In genomic region chr17:47229535-47230443, GRCh38 we compare ENCODE assay signal across 1 cellular context.
A peak's percentile ranks its signal among the peaks of the same experiment; 100 is the strongest.
TF ChIP-seq lines count a peak whose summit lies in the region.

No MANE protein-coding gene starts in this region.

TF ChIP-seq in K562, 482 proteins besides CTCF, POLR2A, EP300 and RAD21 (continued from another document and continues in another):
- peak; percentile 75 for TF ChIP-seq MYC (IDR thresholded peaks at IDR 0.05; ENCODE audit: low read depth, low read length)
- TF ChIP-seq MYC (CRISPR knock-in tag; IDR thresholded peaks at IDR 0.05; ENCODE audit: borderline replicate concordance, low read depth) = no peak
- no peak for TF ChIP-seq ZNF212 (CRISPR knock-in tag; IDR thresholded peaks at IDR 0.05)
- no peak for TF ChIP-seq ZFP1 (CRISPR knock-in tag; IDR thresholded peaks at IDR 0.05)
- TF ChIP-seq FOXK2 (conservative IDR thresholded peaks at IDR 0.05 in 1 of 2, IDR thresholded peaks at IDR 0.05 in 1 of 2; ENCODE audit: low read depth in 2 of 2) = peak; percentile 46; a peak in 2 of 4 replicates
- TF ChIP-seq RCOR1 (IDR thresholded peaks at IDR 0.05; ENCODE audit: borderline replicate concordance in 1 of 2, low read depth in 2 of 2, low read length in 2 of 2) = peak in 1 of 2 experiments; percentile 42; a peak in 1 of 4 replicates
- no peak for TF ChIP-seq PTBP1 (IDR thresholded peaks at IDR 0.05; ENCODE audit: low read depth, low read length)
- TF ChIP-seq NFE2 (IDR thresholded peaks at IDR 0.05; ENCODE audit: low read depth) = no peak
- TF ChIP-seq CEBPB (tag; IDR thresholded peaks at IDR 0.05) = peak; percentile 94
- TF ChIP-seq MAFG (tag; conservative IDR thresholded peaks at IDR 0.05) = no peak
- TF ChIP-seq TBL1XR1 (IDR thresholded peaks at IDR 0.05; ENCODE audit: low read length in 2 of 2) = peak in 1 of 2 experiments; percentile 52; a peak in 1 of 4 replicates
- TF ChIP-seq MCM2 (IDR thresholded peaks at IDR 0.05; ENCODE audit: low read depth) = no peak
- no peak for TF ChIP-seq KAT2B (IDR thresholded peaks at IDR 0.05; ENCODE audit: low read depth, low read length)
- TF ChIP-seq SIRT6 (IDR thresholded peaks at IDR 0.05; ENCODE audit: low read depth, low read length) = no peak
- TF ChIP-seq ZNF668 (CRISPR knock-in tag; IDR thresholded peaks at IDR 0.05) = no peak
- TF ChIP-seq MECOM (CRISPR knock-in tag; IDR thresholded peaks at IDR 0.05) = peak; percentile 69; the same call in 1 of the 2 replicates
- TF ChIP-seq STAT6 (CRISPR knock-in tag; IDR thresholded peaks at IDR 0.05) = no peak
- TF ChIP-seq MCM5 (IDR thresholded peaks at IDR 0.05; ENCODE audit: low read depth) = no peak
- no peak for TF ChIP-seq ZHX1 (conservative IDR thresholded peaks at IDR 0.05; ENCODE audit: low read length)
- TF ChIP-seq BRD4 (IDR thresholded peaks at IDR 0.05) = no peak
- no peak for TF ChIP-seq KDM4B (IDR thresholded peaks at IDR 0.05; ENCODE audit: borderline replicate concordance in 2 of 2, low read depth in 1 of 2)
- TF ChIP-seq SUPT5H (IDR thresholded peaks at IDR 0.05) = no peak
- no peak for TF ChIP-seq SRF (CRISPR knock-in tag; IDR thresholded peaks at IDR 0.05)
- TF ChIP-seq CHD1 (IDR thresholded peaks at IDR 0.05; ENCODE audit: low read length) = no peak
- no peak for TF ChIP-seq HNRNPL (IDR thresholded peaks at IDR 0.05; ENCODE audit: low read depth, low read length)
- TF ChIP-seq ZNF124 (CRISPR knock-in tag; IDR thresholded peaks at IDR 0.05) = no peak
- TF ChIP-seq BMI1 (IDR thresholded peaks at IDR 0.05; ENCODE audit: low read length) = no peak
- no peak for TF ChIP-seq FIP1L1 (IDR thresholded peaks at IDR 0.05; ENCODE audit: low read depth, low read length, poor library complexity, severe bottlenecking)
- TF ChIP-seq MXI1 (IDR thresholded peaks at IDR 0.05; ENCODE audit: low read depth, low read length) = no peak
- TF ChIP-seq E2F1 (CRISPR knock-in tag; IDR thresholded peaks at IDR 0.05) = no peak
- TF ChIP-seq, protein P1, sequence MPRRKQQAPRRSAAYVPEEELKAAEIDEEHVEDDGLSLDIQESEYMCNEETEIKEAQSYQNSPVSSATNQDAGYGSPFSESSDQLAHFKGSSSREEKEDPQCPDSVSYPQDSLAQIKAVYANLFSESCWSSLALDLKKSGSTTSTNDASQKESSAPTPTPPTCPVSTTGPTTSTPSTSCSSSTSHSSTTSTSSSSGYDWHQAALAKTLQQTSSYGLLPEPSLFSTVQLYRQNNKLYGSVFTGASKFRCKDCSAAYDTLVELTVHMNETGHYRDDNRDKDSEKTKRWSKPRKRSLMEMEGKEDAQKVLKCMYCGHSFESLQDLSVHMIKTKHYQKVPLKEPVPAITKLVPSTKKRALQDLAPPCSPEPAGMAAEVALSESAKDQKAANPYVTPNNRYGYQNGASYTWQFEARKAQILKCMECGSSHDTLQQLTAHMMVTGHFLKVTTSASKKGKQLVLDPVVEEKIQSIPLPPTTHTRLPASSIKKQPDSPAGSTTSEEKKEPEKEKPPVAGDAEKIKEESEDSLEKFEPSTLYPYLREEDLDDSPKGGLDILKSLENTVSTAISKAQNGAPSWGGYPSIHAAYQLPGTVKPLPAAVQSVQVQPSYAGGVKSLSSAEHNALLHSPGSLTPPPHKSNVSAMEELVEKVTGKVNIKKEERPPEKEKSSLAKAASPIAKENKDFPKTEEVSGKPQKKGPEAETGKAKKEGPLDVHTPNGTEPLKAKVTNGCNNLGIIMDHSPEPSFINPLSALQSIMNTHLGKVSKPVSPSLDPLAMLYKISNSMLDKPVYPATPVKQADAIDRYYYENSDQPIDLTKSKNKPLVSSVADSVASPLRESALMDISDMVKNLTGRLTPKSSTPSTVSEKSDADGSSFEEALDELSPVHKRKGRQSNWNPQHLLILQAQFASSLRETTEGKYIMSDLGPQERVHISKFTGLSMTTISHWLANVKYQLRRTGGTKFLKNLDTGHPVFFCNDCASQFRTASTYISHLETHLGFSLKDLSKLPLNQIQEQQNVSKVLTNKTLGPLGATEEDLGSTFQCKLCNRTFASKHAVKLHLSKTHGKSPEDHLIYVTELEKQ (CRISPR knock-in tag; IDR thresholded peaks at IDR 0.05) = no peak
- TF ChIP-seq, protein P2, sequence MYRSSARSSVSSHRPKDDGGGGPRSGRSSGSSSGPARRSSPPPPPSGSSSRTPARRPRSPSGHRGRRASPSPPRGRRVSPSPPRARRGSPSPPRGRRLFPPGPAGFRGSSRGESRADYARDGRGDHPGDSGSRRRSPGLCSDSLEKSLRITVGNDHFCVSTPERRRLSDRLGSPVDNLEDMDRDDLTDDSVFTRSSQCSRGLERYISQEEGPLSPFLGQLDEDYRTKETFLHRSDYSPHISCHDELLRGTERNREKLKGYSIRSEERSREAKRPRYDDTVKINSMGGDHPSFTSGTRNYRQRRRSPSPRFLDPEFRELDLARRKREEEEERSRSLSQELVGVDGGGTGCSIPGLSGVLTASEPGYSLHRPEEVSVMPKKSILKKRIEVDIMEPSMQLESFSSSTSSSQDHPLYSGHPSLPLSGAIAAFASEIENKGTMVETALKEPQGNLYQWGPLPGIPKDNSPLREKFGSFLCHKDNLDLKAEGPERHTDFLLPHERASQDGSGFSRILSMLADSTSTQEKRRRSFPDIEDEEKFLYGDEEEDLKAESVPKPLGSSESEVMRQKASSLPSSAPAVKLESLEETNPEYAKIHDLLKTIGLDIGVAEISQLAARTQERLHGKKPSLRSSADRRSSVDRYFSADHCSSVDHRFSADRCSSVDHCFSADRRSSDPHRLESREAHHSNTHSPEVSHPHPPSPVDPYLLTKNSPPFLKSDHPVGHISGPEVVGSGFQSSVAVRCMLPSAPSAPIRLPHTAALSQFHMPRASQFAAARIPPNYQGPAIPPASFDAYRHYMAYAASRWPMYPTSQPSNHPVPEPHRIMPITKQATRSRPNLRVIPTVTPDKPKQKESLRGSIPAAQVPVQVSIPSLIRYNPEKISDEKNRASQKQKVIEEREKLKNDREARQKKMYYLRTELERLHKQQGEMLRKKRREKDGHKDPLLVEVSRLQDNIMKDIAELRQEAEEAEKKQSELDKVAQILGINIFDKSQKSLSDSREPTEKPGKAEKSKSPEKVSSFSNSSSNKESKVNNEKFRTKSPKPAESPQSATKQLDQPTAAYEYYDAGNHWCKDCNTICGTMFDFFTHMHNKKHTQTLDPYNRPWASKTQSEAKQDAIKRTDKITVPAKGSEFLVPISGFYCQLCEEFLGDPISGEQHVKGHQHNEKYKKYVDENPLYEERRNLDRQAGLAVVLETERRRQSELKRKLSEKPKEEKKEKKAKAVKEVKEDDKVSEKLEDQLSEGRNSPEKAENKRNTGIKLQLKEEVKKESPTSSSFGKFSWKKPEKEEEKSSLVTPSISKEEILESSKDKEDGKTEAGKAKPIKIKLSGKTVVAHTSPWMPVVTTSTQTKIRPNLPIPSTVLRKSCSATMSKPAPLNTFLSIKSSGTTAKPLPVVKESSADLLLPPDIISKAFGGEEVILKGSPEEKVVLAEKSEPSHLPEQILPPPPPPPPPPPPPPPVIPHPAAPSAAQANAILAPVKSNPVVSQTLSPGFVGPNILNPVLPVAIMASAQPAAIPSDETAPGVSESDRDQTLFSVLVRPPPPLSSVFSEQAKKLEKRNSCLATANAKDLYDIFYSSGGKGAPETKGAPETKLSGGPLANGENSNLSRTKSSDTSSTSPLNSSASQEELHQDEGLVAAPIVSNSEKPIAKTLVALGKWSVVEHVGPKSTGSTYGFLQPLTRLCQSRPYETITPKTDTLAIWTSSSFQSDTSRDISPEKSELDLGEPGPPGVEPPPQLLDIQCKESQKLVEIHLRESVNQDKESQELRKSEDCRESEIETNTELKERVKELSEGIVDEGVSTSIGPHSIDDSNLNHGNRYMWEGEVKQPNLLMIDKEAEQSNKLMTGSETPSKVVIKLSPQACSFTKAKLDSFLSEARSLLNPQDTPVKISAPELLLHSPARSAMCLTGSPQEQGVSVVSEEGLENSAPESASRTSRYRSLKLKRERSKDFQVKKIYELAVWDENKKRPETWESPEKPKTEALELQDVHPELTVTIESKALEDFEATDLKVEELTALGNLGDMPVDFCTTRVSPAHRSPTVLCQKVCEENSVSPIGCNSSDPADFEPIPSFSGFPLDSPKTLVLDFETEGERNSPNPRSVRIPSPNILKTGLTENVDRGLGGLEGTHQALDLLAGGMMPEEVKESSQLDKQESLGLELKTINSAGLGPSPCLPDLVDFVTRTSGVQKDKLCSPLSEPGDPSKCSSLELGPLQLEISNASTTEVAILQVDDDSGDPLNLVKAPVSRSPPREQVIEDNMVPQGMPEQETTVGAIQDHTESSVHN (IDR thresholded peaks at IDR 0.05; ENCODE audit: borderline replicate concordance in 1 of 2, low read depth in 1 of 2) = no peak
- TF ChIP-seq ZBTB5 (IDR thresholded peaks at IDR 0.05) = no peak
- no peak for TF ChIP-seq ZNF121 (CRISPR knock-in tag; conservative IDR thresholded peaks at IDR 0.05)
- peak; percentile 33 to 64; a peak in 3 of 4 replicates for TF ChIP-seq MAZ (CRISPR knock-in tag; conservative IDR thresholded peaks at IDR 0.05 in 1 of 2, IDR thresholded peaks at IDR 0.05 in 1 of 2)
- peak; percentile 99 for TF ChIP-seq EGR1 (conservative IDR thresholded peaks at IDR 0.05)
- TF ChIP-seq COPS2 (conservative IDR thresholded peaks at IDR 0.05) = no peak
- no peak for TF ChIP-seq HEY1 (CRISPR knock-in tag; IDR thresholded peaks at IDR 0.05; ENCODE audit: borderline replicate concordance)
- no peak for TF ChIP-seq JUNB (CRISPR knock-in tag; conservative IDR thresholded peaks at IDR 0.05)
- TF ChIP-seq ZNF444 (CRISPR knock-in tag; IDR thresholded peaks at IDR 0.05) = no peak
- TF ChIP-seq, protein P3, sequence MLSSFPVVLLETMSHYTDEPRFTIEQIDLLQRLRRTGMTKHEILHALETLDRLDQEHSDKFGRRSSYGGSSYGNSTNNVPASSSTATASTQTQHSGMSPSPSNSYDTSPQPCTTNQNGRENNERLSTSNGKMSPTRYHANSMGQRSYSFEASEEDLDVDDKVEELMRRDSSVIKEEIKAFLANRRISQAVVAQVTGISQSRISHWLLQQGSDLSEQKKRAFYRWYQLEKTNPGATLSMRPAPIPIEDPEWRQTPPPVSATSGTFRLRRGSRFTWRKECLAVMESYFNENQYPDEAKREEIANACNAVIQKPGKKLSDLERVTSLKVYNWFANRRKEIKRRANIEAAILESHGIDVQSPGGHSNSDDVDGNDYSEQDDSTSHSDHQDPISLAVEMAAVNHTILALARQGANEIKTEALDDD (IDR thresholded peaks at IDR 0.05) = peak; percentile 32; the same call in 1 of the 2 replicates
